Comparison of ENCODE assay signal across 9 cellular contexts in genomic region chr18:31498450-31499156, GRCh38. TPM values are rescaled to one million over a fixed set of nuclear protein-coding genes. Genes with fewer than 3 reads are reported as not detected.
DNase-seq lines count a peak whose midpoint lies in the region; ATAC-seq, FAIRE-seq and TF ChIP-seq lines count a peak whose summit lies in the region.
"Had no signal": no experiment of that assay in that cellular context is flagged by ENCODE, and none has a peak within 500 bp of the region (broad histone marks: within the 10 kb centered on the region; RNA-seq: fewer than 3 reads in every experiment).

No MANE protein-coding gene starts in this region.

- H3F3A ChIP-seq in GM23338 (replicated peaks; ENCODE audit: low read depth) (0 out of 2 replicates have a peak, but pooled peaks cover 6% of the 10 kb centered on the region), PC-3 (ENCODE audit: low read length, unreplicated experiment) (no peaks in the 10 kb centered on the region)

- H3K4me3 ChIP-seq in GM23338: peak overlapping the region; percentile 93
- peak overlapping the region; percentile 86 for H3K4me3 ChIP-seq in PC-3 (ENCODE audit: low read length)
- peak overlapping the region; percentile 55 to 73 (median 64) for H3K4me3 ChIP-seq in esophagus muscularis mucosa
- peak overlapping the region; percentile 47 to 83 (median 64) for H3K4me3 ChIP-seq in pancreas

- POLR2A ChIA-PET in PC-3 (lab: Charles Lee; ENCODE audit: unreplicated experiment): no interaction called here

- H3K9me2 ChIP-seq in GM23338 (ENCODE audit: insufficient read depth): no peaks in the 10 kb centered on the region
- H3K9me2 ChIP-seq in PC-3 (replicated peaks; ENCODE audit: low read length): no peaks in the 10 kb centered on the region

- peak; percentile 61 for DNase-seq in Daoy (ENCODE audit: low read depth)
- peak; percentile 40 for DNase-seq in GM23338 (ENCODE audit: low spot score)
- no peak for DNase-seq in PC-3
- DNase-seq in esophagus muscularis mucosa (ENCODE audit: extremely low spot score): no peak
- peak in 3 of 6 donors; percentile 19 to 29 (median 19) for DNase-seq in pancreas
- no peak for DNase-seq in activated effector memory CD4-positive, alpha-beta T cell treated with Interleukin-2 at 50 U/mL for 16 hours
- no peak for DNase-seq in occipital lobe (lab: John Stamatoyannopoulos, UW)
- DNase-seq in NCI-H69 (lab: John Stamatoyannopoulos, UW): no peak

- no peaks in the 10 kb centered on the region for H3K36me3 Mint-ChIP-seq in GM23338 (ENCODE audit: low read depth)

- TF ChIP-seq POLR2A in esophagus muscularis mucosa (IDR thresholded peaks at IDR 0.05; ENCODE audit: low read depth): no peak

- ATAC-seq in GM23338: no peak
- peak; percentile 18 for ATAC-seq in PC-3
- ATAC-seq in pancreas: peak; percentile 28 to 44 (median 30)

- no peaks in the 10 kb centered on the region; the same call in 1 of the 3 replicates for H3K9me3 Mint-ChIP-seq in GM23338

- H3K9ac ChIP-seq in PC-3 (ENCODE audit: low read length): peak overlapping the region; percentile 91

- WGBS in esophagus muscularis mucosa: 4% methylated on average over 25 of the region's 25 CpGs
- 1% methylated on average over 25 of the region's 25 CpGs for WGBS in pancreas, 2 donors

- peak overlapping the region; percentile 97 for H3K4me3 Mint-ChIP-seq in GM23338

- peaks cover 28% of the 10 kb centered on the region for H3K4me1 Mint-ChIP-seq in GM23338

- peaks cover 34% of the 10 kb centered on the region for H3K4me1 ChIP-seq in GM23338 (ENCODE audit: insufficient read depth)
- peaks cover 7% of the 10 kb centered on the region; the same call in 1 of the 2 replicates for H3K4me1 ChIP-seq in PC-3 (ENCODE audit: insufficient read depth, low read length)
- H3K4me1 ChIP-seq in esophagus muscularis mucosa: peaks cover 0 to 18% (median 17%) of the 10 kb centered on the region in 4 donors
- peaks cover 0 to 9% (median 3%) of the 10 kb centered on the region in 3 donors for H3K4me1 ChIP-seq in pancreas

- H3K27me3 Mint-ChIP-seq in GM23338 (ENCODE audit: insufficient read depth, low read depth, poor library complexity): peaks cover 2% of the 10 kb centered on the region

- no peak for TF ChIP-seq EP300 in esophagus muscularis mucosa (IDR thresholded peaks at IDR 0.05)

- CTCF ChIA-PET in PC-3 (lab: Charles Lee): no interaction called here

- no TSS peak for BruUV-seq in PC-3 (replicated peaks; lab: Mats Ljungman, UMichigan)

- H3K27ac Mint-ChIP-seq in GM23338: peak overlapping the region; percentile 98

- H3K79me2 ChIP-seq in GM23338 (replicated peaks; ENCODE audit: insufficient read depth) (peaks cover 52% of the 10 kb centered on the region), PC-3 (ENCODE audit: low read length) (peaks cover 46% of the 10 kb centered on the region)

- H2AFZ ChIP-seq in GM23338 (peak overlapping the region; percentile 88), PC-3 (ENCODE audit: low read length) (peak overlapping the region; percentile 69)

- H3K36me3 ChIP-seq in GM23338 (ENCODE audit: insufficient read depth) (no peaks in the 10 kb centered on the region), PC-3 (ENCODE audit: low read depth, low read length) (no peaks in the 10 kb centered on the region), esophagus muscularis mucosa (no peaks in the 10 kb centered on the region), pancreas (no peaks in the 10 kb centered on the region)

- no peaks in the 10 kb centered on the region for H3K9me3 ChIP-seq in PC-3 (ENCODE audit: low read length)
- no peaks in the 10 kb centered on the region for H3K9me3 ChIP-seq in esophagus muscularis mucosa
- H3K9me3 ChIP-seq in pancreas: no peaks in the 10 kb centered on the region

- intact Hi-C loops in PC-3 (cut with micrococcal nuclease): no loop called here
- intact Hi-C loops in esophagus muscularis mucosa (cut with DNase I): no loop called here
- intact Hi-C loops in pancreas (cut with DNase I): no loop called here

- TF ChIP-seq CTCF in GM23338 (conservative IDR thresholded peaks at IDR 0.05; ENCODE audit: low read depth in 2 of 2): no peak
- TF ChIP-seq CTCF in PC-3 (conservative IDR thresholded peaks at IDR 0.05; ENCODE audit: low read depth, low read length): no peak
- TF ChIP-seq CTCF in esophagus muscularis mucosa (IDR thresholded peaks at IDR 0.05): no peak
- TF ChIP-seq CTCF in pancreas (IDR thresholded peaks at IDR 0.05): no peak

- H3K27ac ChIP-seq in GM23338 (ENCODE audit: low read depth) (peak overlapping the region; percentile 95), PC-3 (ENCODE audit: low read length) (peak overlapping the region; percentile 62), esophagus muscularis mucosa (replicated peaks in 1 of 4) (no peak overlapping the region), pancreas (peak overlapping the region; percentile 87 to 96 (median 92))

- peaks cover 28% of the 10 kb centered on the region for H4K20me1 ChIP-seq in GM23338 (replicated peaks; ENCODE audit: insufficient read depth)
- no peaks in the 10 kb centered on the region for H4K20me1 ChIP-seq in PC-3 (ENCODE audit: low read length)

- H3K4me2 ChIP-seq in GM23338 (peak overlapping the region; percentile 91), PC-3 (ENCODE audit: low read length) (peak overlapping the region; percentile 85)

- FAIRE-seq in pancreas (lab: Jason Lieb, UNC): no peak

- H3K27me3 ChIP-seq in GM23338 (ENCODE audit: insufficient read depth) (0 out of 2 replicates have a peak, but pooled peaks cover 6% of the 10 kb centered on the region), PC-3 (ENCODE audit: low read length) (no peaks in the 10 kb centered on the region), esophagus muscularis mucosa (peaks cover 0 to 17% (median 5%) of the 10 kb centered on the region in 4 donors), pancreas (no peaks in the 10 kb centered on the region)

RNA-seq across cellular contexts. Expression of gene DSG2, which starts 0.6 kb away (rescaled TPM):
- 22.2 and 22.3 TPM in 2 replicates for total RNA-seq in Daoy (2014; rRNA removed; shearing (Covaris generic))
- 144 and 147 TPM in 2 replicates for total RNA-seq in GM23338 (2014; rRNA removed; shearing (Covaris generic))
- polyA plus RNA-seq in GM23338 (2016; fragmentation: Nextera tagmentation; extraction: Ambion mirVana): 41.2 and 44.7 TPM in 2 replicates
- total RNA-seq in PC-3 (2014; rRNA removed): 17.2 and 21.1 TPM in 2 replicates
- total RNA-seq in esophagus muscularis mucosa: 1 to 10 TPM; 1.2 to 6.2 (median 2.9) TPM
- 10 to 100 TPM; 23.2 to 62.1 (median 26.5) TPM for total RNA-seq in pancreas
- polyA plus RNA-seq in pancreas: 10 to 100 TPM in 1 of 2 donors, 1 to 10 TPM in 1; 7.6 to 15.8 TPM
- 3.3 TPM for total RNA-seq in occipital lobe

RNA-seq across cellular contexts. Expression of gene DSG3, which starts 51.1 kb away (rescaled TPM):
- not detected in 2 replicates for total RNA-seq in Daoy (2014; rRNA removed; shearing (Covaris generic))
- 0.24 TPM in 1 of 2 replicates, not detected in the other for total RNA-seq in GM23338 (2014; rRNA removed; shearing (Covaris generic))
- polyA plus RNA-seq in GM23338 (2016; fragmentation: Nextera tagmentation; extraction: Ambion mirVana): 0.05 and 0.07 TPM in 2 replicates
- total RNA-seq in PC-3 (2014; rRNA removed): not detected in 2 replicates
- total RNA-seq in esophagus muscularis mucosa: under 1 TPM in 1 of 4 donors, not detected in 3; under 0.01 TPM
- total RNA-seq in pancreas: not detected
- polyA plus RNA-seq in pancreas: under 1 TPM in 1 of 2 donors, not detected in 1; 0.02 TPM
- total RNA-seq in occipital lobe: 0.16 TPM
- total RNA-seq: LHCN-M2 had no signal

Comparison
In these comparisons a context has a peak if more than half of its experiments do, and no peak if none do; other contexts are left out.
1. DNase-seq: peak in Daoy (single experiment) and GM23338 (single experiment); none in PC-3 (single experiment), esophagus muscularis mucosa (single experiment), activated effector memory CD4-positive, alpha-beta T cell treated with Interleukin-2 at 50 U/mL for 16 hours (single experiment), occipital lobe (single experiment) and NCI-H69 (single experiment).
2. H3K27ac ChIP-seq: peak in GM23338 (single experiment), PC-3 (single experiment) and pancreas (4 of 4); none in esophagus muscularis mucosa (0 of 4).
3. Peak in every context shown above with its lines, with median percentiles within 50 percentile points of each other: H3K4me3 ChIP-seq.